Comparison of ENCODE assay signal across 1 cellular context in the genomic region with DNA sequence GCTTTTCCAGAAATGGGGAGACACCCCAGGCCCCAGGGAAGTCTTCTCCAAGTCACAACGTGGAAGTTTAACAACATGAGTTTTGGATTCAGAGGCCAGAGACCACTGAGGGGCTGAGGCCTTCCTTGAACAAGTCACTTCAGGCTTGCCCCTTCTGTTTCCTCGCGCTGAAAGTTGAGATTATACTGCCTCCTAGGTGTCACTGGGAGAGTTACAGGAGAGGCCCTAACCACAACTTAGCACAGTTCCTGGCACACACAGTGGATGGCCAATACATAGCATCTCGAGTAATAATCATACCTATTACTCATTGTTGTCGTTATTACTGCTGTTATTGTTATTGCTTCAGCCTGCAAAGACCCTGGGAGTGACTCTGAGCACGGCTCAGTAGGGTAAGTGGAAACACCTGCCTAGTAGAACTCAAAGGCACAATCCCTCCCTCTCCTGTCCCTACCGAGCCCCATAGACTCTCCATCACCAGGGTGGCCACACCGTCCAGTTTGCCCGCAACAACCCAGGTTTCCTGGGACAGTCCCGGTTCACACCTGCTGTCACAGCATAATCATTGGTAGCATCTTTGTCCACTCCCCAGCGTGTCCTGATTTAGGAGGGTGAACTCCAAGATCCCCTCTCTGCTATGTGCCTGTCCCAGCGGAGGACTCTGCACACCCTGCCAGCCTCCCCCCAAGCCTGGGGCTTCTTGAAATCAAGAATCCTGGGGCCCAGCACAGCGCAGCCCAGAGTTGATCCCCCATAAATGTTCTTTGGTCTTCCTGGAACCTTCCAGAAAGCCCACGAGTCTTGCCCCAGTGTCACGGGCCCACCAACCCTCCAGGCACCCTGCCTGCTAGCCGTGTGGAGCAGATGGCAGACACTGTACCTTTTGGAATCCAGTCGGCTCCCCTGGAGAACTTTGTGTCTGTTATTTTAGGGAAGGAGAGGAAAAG.
TF ChIP-seq lines count a peak whose summit lies in the region.

No MANE protein-coding gene starts in this region.

TF ChIP-seq in IMR-90, 13 proteins besides CTCF, POLR2A, EP300 and RAD21 (continued from another document):
- TF ChIP-seq, protein P1, sequence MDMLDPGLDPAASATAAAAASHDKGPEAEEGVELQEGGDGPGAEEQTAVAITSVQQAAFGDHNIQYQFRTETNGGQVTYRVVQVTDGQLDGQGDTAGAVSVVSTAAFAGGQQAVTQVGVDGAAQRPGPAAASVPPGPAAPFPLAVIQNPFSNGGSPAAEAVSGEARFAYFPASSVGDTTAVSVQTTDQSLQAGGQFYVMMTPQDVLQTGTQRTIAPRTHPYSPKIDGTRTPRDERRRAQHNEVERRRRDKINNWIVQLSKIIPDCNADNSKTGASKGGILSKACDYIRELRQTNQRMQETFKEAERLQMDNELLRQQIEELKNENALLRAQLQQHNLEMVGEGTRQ (IDR thresholded peaks at IDR 0.05; ENCODE audit: low read depth, low read length): no peak
- TF ChIP-seq FOS (IDR thresholded peaks at IDR 0.05; ENCODE audit: low read depth, low read length): no peak
- no peak for TF ChIP-seq RCOR1 (IDR thresholded peaks at IDR 0.05; ENCODE audit: insufficient replicate concordance, low read length)
- TF ChIP-seq MXI1 (IDR thresholded peaks at IDR 0.05; ENCODE audit: borderline replicate concordance, low read depth, low read length): no peak
- TF ChIP-seq CHD1 (IDR thresholded peaks at IDR 0.05; ENCODE audit: low read depth, low read length): no peak
